ENCODE assay signal across 30 cellular contexts in the genomic region with DNA sequence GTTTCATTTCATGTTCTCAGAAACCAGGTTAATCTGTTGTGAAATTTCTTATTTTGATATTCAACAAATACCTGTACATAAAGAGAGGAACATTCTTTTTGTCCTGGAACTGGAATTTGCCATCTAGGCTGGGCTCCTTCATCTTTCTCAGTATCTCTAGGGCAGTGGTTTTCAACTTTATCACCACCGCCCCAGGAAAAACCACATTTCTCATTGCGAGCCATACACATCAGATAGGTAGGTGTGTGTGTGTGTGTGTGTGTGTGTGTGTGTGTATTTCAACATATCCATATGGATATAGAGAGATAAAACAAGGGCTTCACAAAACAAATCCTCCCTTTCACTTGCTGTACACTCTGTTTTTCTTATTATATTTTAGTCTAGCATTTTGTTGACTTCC. TPM values are rescaled to one million over a fixed set of nuclear protein-coding genes. Genes with fewer than 3 reads are reported as not detected.
DNase-seq lines count a peak whose midpoint lies in the region; ATAC-seq, FAIRE-seq and TF ChIP-seq lines count a peak whose summit lies in the region.
"Had no signal": no experiment of that assay in that cellular context is flagged by ENCODE, and none has a peak within 500 bp of the region (broad histone marks: within the 10 kb centered on the region; RNA-seq: fewer than 3 reads in every experiment).

No MANE protein-coding gene starts in this region.

- peaks cover 78% of the 10 kb centered on the region for H3K4me1 Mint-ChIP-seq in activated CD8-positive, alpha-beta memory T cell treated with anti-CD3 and anti-CD28 coated beads, Interleukin-2, amount 10 ng/mL, durations not matched to agents 7 days and 5 days
- H3K4me1 Mint-ChIP-seq in activated CD8-positive, alpha-beta T cell treated with anti-CD3 and anti-CD28 coated beads for 36 hours (ENCODE audit: low read depth) = peaks cover 45% of the 10 kb centered on the region
- peaks cover 9% of the 10 kb centered on the region for H3K4me1 Mint-ChIP-seq in endothelial cell (ENCODE audit: unreplicated experiment)

- peak overlapping the region; percentile 14 for H3K4me3 Mint-ChIP-seq in activated CD8-positive, alpha-beta memory T cell treated with anti-CD3 and anti-CD28 coated beads, Interleukin-2, amount 10 ng/mL, durations not matched to agents 7 days and 5 days
- no peak overlapping the region for H3K4me3 Mint-ChIP-seq in activated CD8-positive, alpha-beta T cell treated with anti-CD3 and anti-CD28 coated beads for 36 hours
- H3K4me3 Mint-ChIP-seq in endothelial cell (ENCODE audit: unreplicated experiment) = no peak overlapping the region
- H3K4me3 Mint-ChIP-seq: mesothelial cell of epicardium had no signal

- H3K4me3 ChIP-seq in keratinocyte (ENCODE audit: control insufficient read depth in 2 of 3, extremely low read depth in 1 of 3, insufficient read depth in 2 of 3, low read depth in 1 of 3, low read length in 3 of 3) = peak overlapping the region in 1 of 3 experiments; percentile 11
- H3K4me3 ChIP-seq: dorsolateral prefrontal cortex, thoracic aorta had no signal

- POLR2A ChIA-PET in activated CD8-positive, alpha-beta T cell treated with anti-CD3 and anti-CD28 coated beads for 36 hours (lab: Charles Lee) = interaction anchor here (1.2 kb wide), 1 partner anchor 631 kb away, joined by 3 read pairs; a partner anchor contains a TSS

- peaks cover 2% of the 10 kb centered on the region for H3K9me1 ChIP-seq in keratinocyte (ENCODE audit: control insufficient read depth, extremely low read depth, insufficient read depth, low read length)

- peak overlapping the region; percentile 26 for H3K27ac Mint-ChIP-seq in activated CD8-positive, alpha-beta memory T cell treated with anti-CD3 and anti-CD28 coated beads, Interleukin-2, amount 10 ng/mL, durations not matched to agents 7 days and 5 days
- H3K27ac Mint-ChIP-seq in activated CD8-positive, alpha-beta T cell treated with anti-CD3 and anti-CD28 coated beads for 36 hours = peak overlapping the region; percentile 17
- no peak overlapping the region for H3K27ac Mint-ChIP-seq in endothelial cell (ENCODE audit: unreplicated experiment)
- H3K27ac Mint-ChIP-seq: mesothelial cell of epicardium, naive B cell had no signal

- peak overlapping the region; percentile 82 for H3K27ac ChIP-seq in keratinocyte (ENCODE audit: control insufficient read depth, insufficient read depth, low read length)
- H3K27ac ChIP-seq: dorsolateral prefrontal cortex, thoracic aorta, VCaP had no signal

- H3K4me1 ChIP-seq in keratinocyte (ENCODE audit: control insufficient read depth, extremely low read depth, insufficient read depth, low read length) = peaks cover 22% of the 10 kb centered on the region

- dilution Hi-C loops in keratinocyte (cut with MboI; ENCODE audit: extremely low pct_ligation_motif_present, low sequenced_read_pairs) = no loop called here

- peaks cover 2% of the 10 kb centered on the region for H3K27me3 Mint-ChIP-seq in activated CD8-positive, alpha-beta memory T cell treated with anti-CD3 and anti-CD28 coated beads, Interleukin-2, amount 10 ng/mL, durations not matched to agents 7 days and 5 days
- H3K27me3 Mint-ChIP-seq in activated CD8-positive, alpha-beta T cell treated with anti-CD3 and anti-CD28 coated beads for 36 hours = peaks cover 3% of the 10 kb centered on the region
- H3K27me3 Mint-ChIP-seq in endothelial cell (ENCODE audit: unreplicated experiment) = peaks cover 1% of the 10 kb centered on the region
- H3K27me3 Mint-ChIP-seq: central memory CD8-positive, alpha-beta T cell had no signal

- peak overlapping the region; percentile 77 for H3K4me2 ChIP-seq in keratinocyte (ENCODE audit: control insufficient read depth, extremely low read depth, insufficient read depth, low read depth, low read length)

- H3K36me3 Mint-ChIP-seq in activated CD8-positive, alpha-beta memory T cell treated with anti-CD3 and anti-CD28 coated beads, Interleukin-2, amount 10 ng/mL, durations not matched to agents 7 days and 5 days = peaks cover 9% of the 10 kb centered on the region
- H3K36me3 Mint-ChIP-seq in activated CD8-positive, alpha-beta T cell treated with anti-CD3 and anti-CD28 coated beads for 36 hours (ENCODE audit: low read depth) = no peaks in the 10 kb centered on the region
- peaks cover 5% of the 10 kb centered on the region for H3K36me3 Mint-ChIP-seq in endothelial cell (ENCODE audit: low read depth, unreplicated experiment)
- H3K36me3 Mint-ChIP-seq: mesothelial cell of epicardium, naive B cell had no signal

- no peaks in the 10 kb centered on the region for H3K9me3 Mint-ChIP-seq in activated CD8-positive, alpha-beta memory T cell treated with anti-CD3 and anti-CD28 coated beads, Interleukin-2, amount 10 ng/mL, durations not matched to agents 7 days and 5 days (ENCODE audit: low read depth)
- no peaks in the 10 kb centered on the region for H3K9me3 Mint-ChIP-seq in activated CD8-positive, alpha-beta T cell treated with anti-CD3 and anti-CD28 coated beads for 36 hours
- no peaks in the 10 kb centered on the region for H3K9me3 Mint-ChIP-seq in endothelial cell (ENCODE audit: unreplicated experiment)
- H3K9me3 Mint-ChIP-seq: central memory CD8-positive, alpha-beta T cell; mesothelial cell of epicardium; naive B cell had no signal

- no peak overlapping the region for H3K9ac ChIP-seq in keratinocyte (ENCODE audit: control insufficient read depth, extremely low read depth, insufficient read depth, low read length)

- DNase-seq in activated CD8-positive, alpha-beta memory T cell treated with anti-CD3 and anti-CD28 coated beads, Interleukin-2, amount 10 ng/mL, durations not matched to agents 7 days and 5 days = peak; percentile 55
- no peak for DNase-seq in activated CD8-positive, alpha-beta memory T cell treated with anti-CD3 and anti-CD28 coated beads, Interleukin-2, amount 50 U/mL, for 4 hours
- DNase-seq in OCI-M2 (lab: John Stamatoyannopoulos, UW; ENCODE audit: unreplicated experiment) (peak; percentile 30), keratinocyte (ENCODE audit: low read depth, low spot score) (no peak), endothelial cell (ENCODE audit: low spot score) (no peak), NCI-H82 (lab: John Stamatoyannopoulos, UW) (no peak)
- DNase-seq in activated CD8-positive, alpha-beta T cell treated with anti-CD3 and anti-CD28 coated beads for 36 hours = peak; percentile 32
- DNase-seq: activated CD4-positive, alpha-beta T cell treated with anti-CD3 and anti-CD28 coated beads for 4 hours; activated effector memory CD4-positive, alpha-beta T cell treated with Interleukin-2 at 50 U/mL for 16 hours; DMS153; dorsolateral prefrontal cortex; Kasumi-1; kidney; MV-4-11; naive B cell; NCI-H1694 treated with DMSO at 0.1 percent for 48 hours; NCI-H2171 treated with DMSO at 0.1 percent for 48 hours; NCI-H510A treated with DMSO at 0.1 percent for 48 hours; NK-92 treated with Interleukin-12 subunit alpha and Interleukin-12 subunit beta, amount 100 ng/mL, for 24 hours; nucleus accumbens; SHP77 treated with DMSO at 0.1 percent for 48 hours; stimulated activated CD4-positive, alpha-beta T cell treated with anti-CD3 and anti-CD28 coated beads, Interleukin-15, amount 100 ng/mL, for 24 hours; stimulated activated naive CD4-positive, alpha-beta T cell had no signal

- no peaks in the 10 kb centered on the region for H3K79me2 ChIP-seq in keratinocyte (ENCODE audit: control insufficient read depth, insufficient read depth, low read length)

- H3K36me3 ChIP-seq in keratinocyte (ENCODE audit: control insufficient read depth in 2 of 2, extremely low read depth in 1 of 2, insufficient read depth in 2 of 2, low read length in 2 of 2) = no peaks in the 10 kb centered on the region
- H3K36me3 ChIP-seq: thoracic aorta had no signal

- H4K20me1 ChIP-seq in keratinocyte (ENCODE audit: control insufficient read depth, extremely low read depth, insufficient read depth, low read length) = no peaks in the 10 kb centered on the region

- intact Hi-C loops in activated CD8-positive, alpha-beta T cell treated with anti-CD3 and anti-CD28 coated beads for 36 hours (cut with micrococcal nuclease) = loop anchor here (5.0 to 10.0 kb wide), 3 partner anchors 105 to 488 kb away; no protein-coding TSS in a partner anchor

- no peaks in the 10 kb centered on the region for H3K27me3 ChIP-seq in keratinocyte (ENCODE audit: control insufficient read depth, extremely low read depth, insufficient read depth, low read length)
- H3K27me3 ChIP-seq: dorsolateral prefrontal cortex had no signal

- ATAC-seq in activated CD8-positive, alpha-beta memory T cell treated with anti-CD3 and anti-CD28 coated beads, Interleukin-2, amount 10 ng/mL, durations not matched to agents 7 days and 5 days = no peak
- ATAC-seq in activated CD8-positive, alpha-beta T cell treated with anti-CD3 and anti-CD28 coated beads for 36 hours = no peak
- ATAC-seq in GM19467 (IDR thresholded peaks at IDR 0.05; ENCODE audit: unreplicated experiment) = no peak
- ATAC-seq: HepG2 had no signal

- no peak for FAIRE-seq in keratinocyte (lab: Jason Lieb, UNC)
- FAIRE-seq: H1, HepG2, kidney had no signal

- no peak overlapping the region for H2AFZ ChIP-seq in keratinocyte (ENCODE audit: control insufficient read depth, low read length)

- H3K9me3 ChIP-seq in keratinocyte (ENCODE audit: control insufficient read depth, low read depth, low read length) = no peaks in the 10 kb centered on the region
- H3K9me3 ChIP-seq: thoracic aorta had no signal

- CTCF ChIA-PET in activated CD8-positive, alpha-beta memory T cell treated with anti-CD3 and anti-CD28 coated beads, Interleukin-2, amount 10 ng/mL, durations not matched to agents 7 days and 5 days (lab: Charles Lee) = interaction anchor here (1.2 to 3.5 kb wide), 3 partner anchors 25 to 334 kb away, joined by 3 to 37 read pairs (median 31); a partner anchor contains a TSS
- CTCF ChIA-PET in activated CD8-positive, alpha-beta T cell treated with anti-CD3 and anti-CD28 coated beads for 36 hours (lab: Charles Lee) = no interaction called here

- TF ChIP-seq CTCF in activated CD8-positive, alpha-beta T cell treated with anti-CD3 and anti-CD28 coated beads for 36 hours (IDR thresholded peaks at IDR 0.05) = no peak
- TF ChIP-seq CTCF in keratinocyte (optimal IDR thresholded peaks at IDR 0.05 in 1 of 3, IDR thresholded peaks at IDR 0.05 in 1 of 3, conservative IDR thresholded peaks at IDR 0.05 in 1 of 3; ENCODE audit: extremely low read depth in 1 of 3, insufficient read depth in 2 of 3, low read length in 3 of 3) (no peak), endothelial cell (IDR thresholded peaks at IDR 0.05; ENCODE audit: unreplicated experiment) (no peak)

RNA-seq across cellular contexts. Expression of a gene that starts 24.1 kb away (rescaled TPM):
- 1 to 10 TPM; 1.7 to 3.2 TPM for total RNA-seq in activated CD8-positive, alpha-beta memory T cell treated with anti-CD3 and anti-CD28 coated beads, Interleukin-2, amount 10 ng/mL, durations not matched to agents 7 days and 5 days
- total RNA-seq in activated CD8-positive, alpha-beta T cell treated with anti-CD3 and anti-CD28 coated beads for 36 hours = under 1 TPM; 0.18 TPM
- 1.8 to 2.2 TPM (median 2.2 TPM) in 3 replicates for polyA plus RNA-seq in keratinocyte
- 2.8 TPM for polyA plus RNA-seq in keratinocyte (2011; ENCODE audit: low read depth)
- polyA plus RNA-seq in keratinocyte (2011; cell fraction: cytosol; rRNA removed) = 2.5 and 2.9 TPM in 2 replicates
- 1.9 and 2.0 TPM in 2 replicates for polyA plus RNA-seq in keratinocyte (2011; cell fraction: nucleus; rRNA removed)
- 2.2 and 2.7 TPM in 2 replicates for polyA plus RNA-seq in keratinocyte (2012; ENCODE audit: low replicate concordance)
- 1.1 to 1.8 TPM (median 1.4 TPM) in 3 replicates for polyA minus RNA-seq in keratinocyte
- polyA minus RNA-seq in keratinocyte (2011; cell fraction: cytosol; rRNA and poly(A)+ RNA removed) = 4.4 TPM
- 2.7 TPM in 1 of 2 replicates, not detected in the other for polyA minus RNA-seq in keratinocyte (2011; cell fraction: nucleus; rRNA and poly(A)+ RNA removed)
- total RNA-seq in endothelial cell (ENCODE audit: unreplicated experiment) = 3.5 TPM

Comparison
In these comparisons a context has a peak if more than half of its experiments do, and no peak if none do; other contexts are left out.
1. DNase-seq: peak in activated CD8-positive, alpha-beta memory T cell treated with anti-CD3 and anti-CD28 coated beads, Interleukin-2, amount 10 ng/mL, durations not matched to agents 7 days and 5 days (single experiment), OCI-M2 (single experiment) and activated CD8-positive, alpha-beta T cell treated with anti-CD3 and anti-CD28 coated beads for 36 hours (single experiment); none in activated CD8-positive, alpha-beta memory T cell treated with anti-CD3 and anti-CD28 coated beads, Interleukin-2, amount 50 U/mL, for 4 hours (single experiment), keratinocyte (single experiment), endothelial cell (single experiment) and NCI-H82 (single experiment).